In the genomic region with DNA sequence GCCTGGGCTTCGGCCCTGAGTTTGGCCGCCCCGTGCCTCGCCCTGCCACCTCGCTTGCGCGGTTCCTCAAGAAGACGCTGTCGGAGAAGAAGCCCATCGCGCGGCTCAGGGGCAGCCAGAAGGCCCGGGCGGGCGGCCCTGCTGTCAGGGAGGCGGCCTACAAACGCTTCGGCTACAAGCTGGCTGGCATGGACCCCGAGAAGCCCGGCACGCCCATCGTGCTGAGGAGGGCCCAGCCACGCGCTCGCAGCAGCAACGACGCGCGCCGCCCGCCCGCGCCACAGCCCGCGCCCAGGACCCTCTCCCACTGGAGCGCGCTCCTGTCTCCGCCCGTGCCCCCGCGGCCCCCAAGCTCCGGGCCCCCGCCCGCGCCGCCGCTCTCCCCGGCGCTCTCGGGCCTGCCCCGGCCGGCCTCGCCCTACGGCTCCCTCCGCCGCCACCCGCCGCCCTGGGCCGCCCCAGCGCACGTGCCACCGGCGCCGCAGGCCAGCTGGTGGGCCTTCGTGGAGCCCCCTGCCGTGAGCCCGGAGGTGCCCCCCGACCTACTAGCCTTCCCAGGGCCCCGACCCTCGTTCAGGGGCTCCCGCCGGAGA, we compare ENCODE assay signal across 8 cellular contexts.
"Had no signal": no experiment of that assay in that cellular context is flagged by ENCODE, and none has a peak within 500 bp of the region (broad histone marks: within the 10 kb centered on the region; RNA-seq: fewer than 3 reads in every experiment).

No MANE protein-coding gene starts in this region.

- H3K4me1 ChIP-seq: HAP-1 had no signal

- DNase-seq: GM23248, GOT3, H9, HCEC 1CT, HFFc6 had no signal

- H3K4me3 Mint-ChIP-seq: GM23338, H9, HFFc6 had no signal

- H2AFZ ChIP-seq: GM23248, GM23338 had no signal

- H3K9ac ChIP-seq: GM23248 had no signal

- H3K27ac Mint-ChIP-seq: GM23338, H9, HFFc6 had no signal

- H3K4me2 ChIP-seq: GM23338 had no signal

- ATAC-seq: HCT116 had no signal

- H3K27ac ChIP-seq: GM23248 had no signal

- H3K4me3 ChIP-seq: GM23248, GM23338, HAP-1 had no signal

- H3K36me3 ChIP-seq: HAP-1 had no signal

- H3K4me1 Mint-ChIP-seq: GM23338 had no signal
